23 cellular contexts compared by ENCODE assay signal in the genomic region with DNA sequence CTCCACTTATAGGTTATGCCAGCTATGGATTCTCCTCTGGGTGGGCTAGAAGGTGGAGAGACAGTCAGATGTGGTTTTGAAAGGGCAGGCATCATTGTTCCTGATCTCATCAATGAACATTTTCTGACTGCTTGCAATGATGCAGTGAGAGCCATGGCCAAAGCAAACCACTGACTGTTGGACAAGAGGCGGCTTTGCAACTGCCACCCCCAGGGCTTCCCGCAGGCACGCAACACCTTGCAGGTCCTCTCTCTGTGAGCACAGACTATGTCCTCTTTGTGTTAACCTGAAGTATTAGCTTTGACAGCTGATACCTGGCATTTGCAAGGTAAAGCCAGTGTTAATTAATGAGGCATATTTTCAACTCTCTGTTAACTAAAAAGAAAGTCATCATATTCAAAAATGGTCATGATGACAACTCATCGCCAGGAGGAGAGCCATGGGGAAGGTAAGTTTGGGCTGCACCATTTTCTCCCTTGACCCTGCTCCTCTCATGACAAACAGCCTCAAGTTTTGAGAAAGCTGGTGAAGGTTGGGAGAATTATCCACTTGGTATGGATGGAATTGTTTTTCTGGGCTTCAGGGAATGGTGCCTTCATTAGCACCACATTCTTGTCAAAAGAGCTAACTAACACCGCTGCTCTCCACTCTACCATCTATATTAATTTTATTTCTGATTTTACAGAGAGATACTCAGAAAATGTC. TPM values are rescaled to one million over a fixed set of nuclear protein-coding genes. Genes with fewer than 3 reads are reported as not detected.
DNase-seq lines count a peak whose midpoint lies in the region; ATAC-seq, FAIRE-seq and TF ChIP-seq lines count a peak whose summit lies in the region.
"Had no signal": no experiment of that assay in that cellular context is flagged by ENCODE, and none has a peak within 500 bp of the region (broad histone marks: within the 10 kb centered on the region; RNA-seq: fewer than 3 reads in every experiment).

No MANE protein-coding gene starts in this region.

- H3K14ac ChIP-seq in H9 (ENCODE audit: insufficient read depth, low read length) = no peak overlapping the region

- H3K27ac ChIP-seq in H9 (ENCODE audit: insufficient read length, low read depth, low read length) = no peak overlapping the region
- H3K27ac ChIP-seq in PC-9 = 0 out of 2 replicates have a peak overlapping the region, but pooled peaks have one; percentile 2
- H3K27ac ChIP-seq in endothelial cell of umbilical vein (ENCODE audit: insufficient read depth, low read depth, low read length) = peak overlapping the region; percentile 89
- peak overlapping the region; percentile 68 for H3K27ac ChIP-seq in parathyroid adenoma
- H3K27ac ChIP-seq: A549; BLaER1 treated with 17β-estradiol and CSF1 and Interleukin-3, amounts not matched to agents 10 nM and 100 nM; Peyer's patch had no signal

- POLR2A ChIA-PET in PC-9 (lab: Charles Lee; ENCODE audit: unreplicated experiment) (no interaction called here), endothelial cell of umbilical vein (lab: Charles Lee) (interaction anchor here (1.0 to 1.8 kb wide), 4 partner anchors 9 to 26 kb away, joined by 3 to 15 read pairs (median 4); a partner anchor contains a TSS)

- peaks cover 0 to 2% (median 0%) of the 10 kb centered on the region in 3 experiments; a peak in 2 of 7 replicates for H3K36me3 Mint-ChIP-seq in H9 (ENCODE audit: insufficient read depth in 1 of 3, low read depth in 3 of 3)

- no peak for TF ChIP-seq POLR2A in endothelial cell of umbilical vein (IDR thresholded peaks at IDR 0.05; ENCODE audit: low read depth, low read length)

- no peaks in the 10 kb centered on the region for H3K23me2 ChIP-seq in H9 (ENCODE audit: insufficient read length, low read depth, low read length, poor library complexity, severe bottlenecking)

- no peak for ATAC-seq in stimulated activated naive CD8-positive, alpha-beta T cell treated with anti-CD3 and anti-CD28 coated beads, Interleukin-15, Interleukin-2, amounts not matched to agents 100 U/mL and 50 U/mL, for 24 hours
- no peak for ATAC-seq in GM18867 (IDR thresholded peaks at IDR 0.05; ENCODE audit: unreplicated experiment)
- ATAC-seq: A549 had no signal

- FAIRE-seq in endothelial cell of umbilical vein (lab: Jason Lieb, UNC) = no peak
- FAIRE-seq: A549, D721Med had no signal

- no peak overlapping the region for H2AFZ ChIP-seq in H9 (ENCODE audit: low read length)
- H2AFZ ChIP-seq in PC-9 = no peak overlapping the region
- H2AFZ ChIP-seq in endothelial cell of umbilical vein (ENCODE audit: low read depth, low read length) = no peak overlapping the region
- H2AFZ ChIP-seq in parathyroid adenoma = peak overlapping the region; percentile 42

- H3K4me1 ChIP-seq in H9 (ENCODE audit: insufficient read depth, low read length) (no peaks in the 10 kb centered on the region; the same call in 1 of the 2 replicates), PC-9 (replicated peaks; ENCODE audit: insufficient read depth) (peaks cover 15% of the 10 kb centered on the region), endothelial cell of umbilical vein (ENCODE audit: control insufficient read depth, extremely low read depth, insufficient read depth, low read length) (peaks cover 19% of the 10 kb centered on the region), parathyroid adenoma (peaks cover 33% of the 10 kb centered on the region)
- H3K4me1 ChIP-seq: A549; BLaER1 treated with 17β-estradiol and CSF1 and Interleukin-3, amounts not matched to agents 10 nM and 100 nM; Peyer's patch had no signal

- TF ChIP-seq CTCF in H9 (conservative IDR thresholded peaks at IDR 0.05) (no peak), PC-9 (conservative IDR thresholded peaks at IDR 0.05) (no peak), endothelial cell of umbilical vein (IDR thresholded peaks at IDR 0.05; ENCODE audit: extremely low read depth in 1 of 2, insufficient read depth in 1 of 2, low read depth in 1 of 2, low read length in 2 of 2) (no peak), parathyroid adenoma (IDR thresholded peaks at IDR 0.05) (no peak)

- no peak overlapping the region for H2AK5ac ChIP-seq in H9 (ENCODE audit: insufficient read length, low read length)

- H3K27me3 Mint-ChIP-seq in H9 (ENCODE audit: low read depth) = no peaks in the 10 kb centered on the region

- H3K18ac ChIP-seq in H9 (ENCODE audit: insufficient read length, low read depth, low read length) = no peak overlapping the region

- H3K9ac ChIP-seq in H9 (ENCODE audit: extremely low read depth, insufficient read length, low read length) (no peak overlapping the region), endothelial cell of umbilical vein (replicated peaks; ENCODE audit: extremely low read depth, insufficient read depth, low read length) (peak overlapping the region; percentile 44), parathyroid adenoma (no peak overlapping the region)
- H3K9ac ChIP-seq: BLaER1 treated with 17β-estradiol and CSF1 and Interleukin-3, amounts not matched to agents 10 nM and 100 nM had no signal

- DNase-seq in H9 = no peak
- DNase-seq in PC-9 = no peak
- DNase-seq in endothelial cell of umbilical vein (ENCODE audit: low read depth, low spot score) = no peak
- DNase-seq in stimulated activated naive CD4-positive, alpha-beta T cell treated with Interleukin-2 at 50 U/mL for 16 hours (lab: John Stamatoyannopoulos, UW) = no peak
- no peak for DNase-seq in stimulated activated naive CD8-positive, alpha-beta T cell treated with anti-CD3 and anti-CD28 coated beads, Interleukin-15, Interleukin-2, amounts not matched to agents 100 U/mL and 50 U/mL, for 24 hours
- DNase-seq: AML-193; CD4-positive, alpha-beta T cell; GOT3; Karpas-422; NCI-H1092; NCI-H1436; NCI-H187 treated with DMSO at 0.1 percent for 48 hours; NCI-H446; NCI-H524 treated with DMSO at 0.1 percent for 48 hours; NCI-H774; Peyer's patch; SHP77 treated with DMSO at 0.1 percent for 48 hours had no signal

- no peaks in the 10 kb centered on the region for H4K20me1 ChIP-seq in H9 (ENCODE audit: control insufficient read depth, insufficient read depth, insufficient read length)
- no peaks in the 10 kb centered on the region for H4K20me1 ChIP-seq in PC-9 (ENCODE audit: insufficient read depth)
- no peaks in the 10 kb centered on the region for H4K20me1 ChIP-seq in endothelial cell of umbilical vein (replicated peaks; ENCODE audit: control insufficient read depth, extremely low read depth, insufficient read depth, low read length)
- H4K20me1 ChIP-seq: BLaER1 treated with 17β-estradiol and CSF1 and Interleukin-3, amounts not matched to agents 10 nM and 100 nM had no signal

- H3K23ac ChIP-seq in H9 (ENCODE audit: insufficient read length, low read depth, low read length) = no peak overlapping the region

- no peak overlapping the region for H3K4ac ChIP-seq in H9 (ENCODE audit: low read depth, low read length)

- intact Hi-C loops in PC-9 (cut with micrococcal nuclease; ENCODE audit: unreplicated experiment) (loop anchor here (1.0 kb wide), 1 partner anchor 68 kb away; no protein-coding TSS in a partner anchor), endothelial cell of umbilical vein (cut with micrococcal nuclease) (loop anchor here (1.0 kb wide), 3 partner anchors 10 to 25 kb away; a partner anchor contains a TSS)

- H3T11ph ChIP-seq in H9 (ENCODE audit: low read length) = no peak overlapping the region

- no peak overlapping the region for H4K8ac ChIP-seq in H9 (replicated peaks; ENCODE audit: insufficient read length, low read depth, low read length)

- peaks cover 12% of the 10 kb centered on the region; the same call in 1 of the 2 replicates for H3F3A ChIP-seq in PC-9 (ENCODE audit: insufficient read depth, low read depth)

- no peak overlapping the region for H2BK12ac ChIP-seq in H9 (ENCODE audit: insufficient read length, low read depth, low read length)

- H3K4me3 ChIP-seq in PC-9 = no peak overlapping the region
- H3K4me3 ChIP-seq in endothelial cell of umbilical vein (replicated peaks in 1 of 3; ENCODE audit: insufficient read depth in 1 of 3, low read depth in 1 of 3, low read length in 3 of 3) = no peak overlapping the region
- no peak overlapping the region for H3K4me3 ChIP-seq in parathyroid adenoma (ENCODE audit: low read depth, low read length)
- H3K4me3 ChIP-seq: A549; BLaER1 treated with 17β-estradiol and CSF1 and Interleukin-3, amounts not matched to agents 10 nM and 100 nM; Peyer's patch had no signal

- H2BK20ac ChIP-seq in H9 (ENCODE audit: low read depth, low read length, poor library complexity, severe bottlenecking) = no peak overlapping the region

- H3K27ac Mint-ChIP-seq in H9 = peak overlapping the region; percentile 18 to 49 (median 24); a peak in 1 of 7 replicates
- H3K27ac Mint-ChIP-seq: CD4-positive, alpha-beta T cell had no signal

- no peak overlapping the region for H4K5ac ChIP-seq in H9 (ENCODE audit: insufficient read length, low read depth, low read length)

- WGBS in H9 (ENCODE audit: extremely low coverage, insufficient read length, low lambda C conversion rate) = no CpG with 5 or more reads among the region's 5 CpGs

- no peak overlapping the region for H4K91ac ChIP-seq in H9 (ENCODE audit: insufficient read length, low read depth, low read length)

- peaks cover 8 to 12% of the 10 kb centered on the region in 2 experiments; a peak in 3 of 4 replicates for H3K4me1 Mint-ChIP-seq in H9

- dilution Hi-C loops in endothelial cell of umbilical vein (cut with MboI; ENCODE audit: extremely low pct_ligation_motif_present, low sequenced_read_pairs) = no loop called here

- no peaks in the 10 kb centered on the region for H3K9me3 ChIP-seq in H9 (ENCODE audit: control insufficient read depth, low read depth, low read length)
- H3K9me3 ChIP-seq in PC-9 (ENCODE audit: insufficient read depth, low read depth) = no peaks in the 10 kb centered on the region
- H3K9me3 ChIP-seq in endothelial cell of umbilical vein (replicated peaks; ENCODE audit: control insufficient read depth, insufficient read depth, low read length) = no peaks in the 10 kb centered on the region
- H3K9me3 ChIP-seq in parathyroid adenoma (ENCODE audit: control insufficient read depth, low read length) = no peaks in the 10 kb centered on the region
- H3K9me3 ChIP-seq: A549; BLaER1 treated with 17β-estradiol and CSF1 and Interleukin-3, amounts not matched to agents 10 nM and 100 nM; Peyer's patch had no signal

- H3K9me3 Mint-ChIP-seq in H9 = peaks cover 3% of the 10 kb centered on the region in 2 experiments; a peak in 2 of 5 replicates

- H2BK15ac ChIP-seq in H9 (ENCODE audit: low read depth, low read length) = no peak overlapping the region

- H3K79me1 ChIP-seq in H9 (ENCODE audit: insufficient read depth, low read depth, low read length, poor library complexity, severe bottlenecking) = no peaks in the 10 kb centered on the region

- no peaks in the 10 kb centered on the region for H3K9me2 ChIP-seq in PC-9 (ENCODE audit: insufficient read depth)

- CTCF ChIA-PET in PC-9 (lab: Charles Lee) (interaction anchor here (0.6 kb wide), 2 partner anchors 66 to 259 kb away, joined by 3 to 7 read pairs; no protein-coding TSS in a partner anchor), endothelial cell of umbilical vein (lab: Charles Lee) (interaction anchor here (1.0 to 2.0 kb wide), 5 partner anchors 8 to 33 kb away, joined by 3 to 9 read pairs (median 4); a partner anchor contains a TSS)

- BruUV-seq in PC-9 (replicated peaks; lab: Mats Ljungman, UMichigan) (no TSS peak), endothelial cell of umbilical vein (replicated peaks; lab: Mats Ljungman, UMichigan) (TSS peak; percentile 59)

- no peaks in the 10 kb centered on the region for H3K9me1 ChIP-seq in endothelial cell of umbilical vein (replicated peaks; ENCODE audit: control insufficient read depth, extremely low read depth, insufficient read depth, low read length)

- H3K36me3 ChIP-seq in PC-9 (ENCODE audit: low read depth) (no peaks in the 10 kb centered on the region), endothelial cell of umbilical vein (ENCODE audit: control insufficient read depth in 2 of 2, extremely low read depth in 1 of 2, insufficient read depth in 2 of 2, low read length in 2 of 2) (no peaks in the 10 kb centered on the region), parathyroid adenoma (ENCODE audit: control insufficient read depth, insufficient read depth, low read length) (no peaks in the 10 kb centered on the region)
- H3K36me3 ChIP-seq: BLaER1 treated with 17β-estradiol and CSF1 and Interleukin-3, amounts not matched to agents 10 nM and 100 nM; Peyer's patch had no signal

- no peak overlapping the region for H2BK120ac ChIP-seq in H9 (ENCODE audit: low read depth, low read length, poor library complexity, severe bottlenecking)

- H3K27me3 ChIP-seq in H9 (ENCODE audit: insufficient read depth, low read length) (no peaks in the 10 kb centered on the region), PC-9 (ENCODE audit: insufficient read depth, low read depth) (no peaks in the 10 kb centered on the region), endothelial cell of umbilical vein (ENCODE audit: control insufficient read depth in 2 of 2, insufficient read depth in 2 of 2, low read length in 2 of 2) (no peaks in the 10 kb centered on the region), parathyroid adenoma (ENCODE audit: control insufficient read depth, insufficient read depth, low read length) (no peaks in the 10 kb centered on the region)
- H3K27me3 ChIP-seq: BLaER1 treated with 17β-estradiol and CSF1 and Interleukin-3, amounts not matched to agents 10 nM and 100 nM; Peyer's patch had no signal

- H3K56ac ChIP-seq in H9 (ENCODE audit: insufficient read length, low read depth, low read length) = no peak overlapping the region

- H2BK5ac ChIP-seq in H9 (ENCODE audit: insufficient read length, low read length) = no peak overlapping the region

- no peaks in the 10 kb centered on the region for H3K79me2 ChIP-seq in H9 (ENCODE audit: insufficient read depth, low read length)
- no peaks in the 10 kb centered on the region for H3K79me2 ChIP-seq in PC-9 (ENCODE audit: low read depth)
- H3K79me2 ChIP-seq in endothelial cell of umbilical vein (ENCODE audit: control insufficient read depth, insufficient read depth, low read length) = no peaks in the 10 kb centered on the region
- no peaks in the 10 kb centered on the region for H3K79me2 ChIP-seq in parathyroid adenoma

- no peak overlapping the region for H3K4me3 Mint-ChIP-seq in H9
- H3K4me3 Mint-ChIP-seq: CD4-positive, alpha-beta T cell had no signal

- no peak overlapping the region for H3K4me2 ChIP-seq in H9 (ENCODE audit: insufficient read depth, insufficient read length, low read length)
- peak overlapping the region; percentile 9 for H3K4me2 ChIP-seq in PC-9
- peak overlapping the region; percentile 32 for H3K4me2 ChIP-seq in endothelial cell of umbilical vein (ENCODE audit: insufficient read depth, low read length)
- H3K4me2 ChIP-seq in parathyroid adenoma (ENCODE audit: low read length) = no peak overlapping the region
- H3K4me2 ChIP-seq: A549; BLaER1 treated with 17β-estradiol and CSF1 and Interleukin-3, amounts not matched to agents 10 nM and 100 nM had no signal

RNA-seq across cellular contexts. Expression of a gene that starts 14.9 kb away (rescaled TPM):
- total RNA-seq in H9 (2021) (0.83 and 0.94 TPM in 2 replicates), PC-9 (2021) (0.17 and 0.60 TPM in 2 replicates), endothelial cell of umbilical vein (81.4 and 82.0 TPM in 2 replicates)
- 91.7 and 119 TPM in 2 replicates for polyA plus RNA-seq in endothelial cell of umbilical vein
- polyA plus RNA-seq in endothelial cell of umbilical vein (2011; cell fraction: cytosol; rRNA removed) = 92.1 and 97.9 TPM in 2 replicates
- 146 and 167 TPM in 2 replicates for polyA plus RNA-seq in endothelial cell of umbilical vein (2011; cell fraction: nucleus; rRNA removed)
- 72.5 and 82.2 TPM in 2 replicates for polyA plus RNA-seq in endothelial cell of umbilical vein (2012)
- 291 and 351 TPM in 2 replicates for polyA minus RNA-seq in endothelial cell of umbilical vein
- polyA minus RNA-seq in endothelial cell of umbilical vein (2011; cell fraction: cytosol; rRNA and poly(A)+ RNA removed) = not detected
- 376 and 437 TPM in 2 replicates for polyA minus RNA-seq in endothelial cell of umbilical vein (2011; cell fraction: nucleus; rRNA and poly(A)+ RNA removed)
- total RNA-seq: G401 had no signal
- polyA plus RNA-seq: A549 had no signal

Comparison
In these comparisons a context has a peak if more than half of its experiments do, and no peak if none do; other contexts are left out.
1. H3K4me2 ChIP-seq: peak in PC-9 (single experiment) and endothelial cell of umbilical vein (single experiment); none in H9 (single experiment) and parathyroid adenoma (single experiment).
2. RNA of a gene that starts 14.9 kb away (total RNA-seq): 81.4 to 82.0 TPM in endothelial cell of umbilical vein; 0.83 to 0.94 TPM in H9 and 0.17 to 0.60 TPM in PC-9; every median in the first group is over 10 times any median in the second.